In the genomic region with DNA sequence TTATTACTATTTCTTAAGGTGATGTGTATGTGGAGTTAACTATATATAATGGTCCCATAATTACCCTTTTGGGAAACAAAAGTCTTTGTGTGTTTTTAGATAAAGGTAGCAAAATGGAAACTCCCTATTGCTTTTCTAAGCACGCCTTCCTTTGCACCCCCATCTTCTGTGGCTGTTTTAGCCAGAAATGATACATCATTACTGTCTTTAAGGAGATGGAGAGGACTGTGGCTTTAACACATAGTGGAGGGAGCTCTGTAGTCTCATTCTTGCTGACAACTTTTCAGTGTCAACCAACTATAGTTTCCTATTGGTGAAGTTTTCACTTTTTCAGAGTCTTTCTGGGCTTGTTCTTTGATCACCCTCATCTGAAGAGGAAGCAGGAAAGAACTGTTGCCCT, we compare ENCODE assay signal across 11 cellular contexts. TPM values are rescaled to one million over a fixed set of nuclear protein-coding genes. Genes with fewer than 3 reads are reported as not detected.
A peak's percentile ranks its signal among the peaks of the same experiment; 100 is the strongest.
DNase-seq lines count a peak whose midpoint lies in the region; ATAC-seq and FAIRE-seq lines count a peak whose summit lies in the region.
"Had no signal": no experiment of that assay in that cellular context is flagged by ENCODE, and none has a peak within 500 bp of the region (broad histone marks: within the 10 kb centered on the region; RNA-seq: fewer than 3 reads in every experiment).

No MANE protein-coding gene starts in this region.

- H3K27ac ChIP-seq in naive thymus-derived CD4-positive, alpha-beta T cell (ENCODE audit: low read depth, low read length) = peak overlapping the region; percentile 58

- no peak for FAIRE-seq in urothelium cell line (lab: Jason Lieb, UNC)

- H3K27ac Mint-ChIP-seq in activated CD4-positive, alpha-beta T cell treated with anti-CD3 and anti-CD28 coated beads, Interleukin-2, amount 10 ng/mL, durations not matched to agents 24 days and 14 days = peak overlapping the region; percentile 93
- peak overlapping the region; percentile 89 for H3K27ac Mint-ChIP-seq in T-helper 17 cell
- H3K27ac Mint-ChIP-seq in naive thymus-derived CD4-positive, alpha-beta T cell = peak overlapping the region; percentile 87 to 93 (median 90)

- POLR2A ChIA-PET in naive thymus-derived CD4-positive, alpha-beta T cell (lab: Charles Lee) = interaction anchor here (0.5 kb wide), 1 partner anchor 1495 kb away, joined by 3 read pairs; no protein-coding TSS in a partner anchor

- no peaks in the 10 kb centered on the region for H3K27me3 Mint-ChIP-seq in activated CD4-positive, alpha-beta T cell treated with anti-CD3 and anti-CD28 coated beads, Interleukin-2, amount 10 ng/mL, durations not matched to agents 24 days and 14 days
- peaks cover 5% of the 10 kb centered on the region for H3K27me3 Mint-ChIP-seq in T-helper 17 cell
- H3K27me3 Mint-ChIP-seq in naive thymus-derived CD4-positive, alpha-beta T cell = no peaks in the 10 kb centered on the region

- H3K36me3 Mint-ChIP-seq in activated CD4-positive, alpha-beta T cell treated with anti-CD3 and anti-CD28 coated beads, Interleukin-2, amount 10 ng/mL, durations not matched to agents 24 days and 14 days (ENCODE audit: low read depth) = no peaks in the 10 kb centered on the region
- H3K36me3 Mint-ChIP-seq in T-helper 17 cell (ENCODE audit: low read depth) = peaks cover 2% of the 10 kb centered on the region
- no peaks in the 10 kb centered on the region for H3K36me3 Mint-ChIP-seq in naive thymus-derived CD4-positive, alpha-beta T cell

- peaks cover 35% of the 10 kb centered on the region for H3K4me1 Mint-ChIP-seq in activated CD4-positive, alpha-beta T cell treated with anti-CD3 and anti-CD28 coated beads, Interleukin-2, amount 10 ng/mL, durations not matched to agents 24 days and 14 days
- peaks cover 28% of the 10 kb centered on the region for H3K4me1 Mint-ChIP-seq in T-helper 17 cell
- peaks cover 22 to 48% (median 36%) of the 10 kb centered on the region in 7 donors for H3K4me1 Mint-ChIP-seq in naive thymus-derived CD4-positive, alpha-beta T cell

- H3K4me3 ChIP-seq in naive thymus-derived CD4-positive, alpha-beta T cell (ENCODE audit: low read length) = no peak overlapping the region

- H3K4me1 ChIP-seq in naive thymus-derived CD4-positive, alpha-beta T cell (ENCODE audit: control insufficient read depth in 2 of 2, insufficient read depth in 2 of 2, low read length in 2 of 2) = peaks cover 18 to 34% of the 10 kb centered on the region in 2 donors

- H3K27me3 ChIP-seq in naive thymus-derived CD4-positive, alpha-beta T cell (ENCODE audit: control insufficient read depth in 2 of 2, insufficient read depth in 2 of 2, low read length in 2 of 2) = no peaks in the 10 kb centered on the region

- DNase-seq in activated CD4-positive, alpha-beta T cell treated with anti-CD3 and anti-CD28 coated beads, Interleukin-2, amount 10 ng/mL, durations not matched to agents 24 days and 14 days = peak; percentile 73
- no peak for DNase-seq in activated CD4-positive, alpha-beta T cell treated with anti-CD3 and anti-CD28 coated beads, Interleukin-2, amount 50 U/mL, for 1 hour
- no peak for DNase-seq in T-helper 17 cell
- DNase-seq in naive thymus-derived CD4-positive, alpha-beta T cell = peak in 5 of 9 donors; percentile 13 to 28 (median 21)
- DNase-seq in DMS79 treated with DMSO at 0.1 percent for 48 hours (lab: John Stamatoyannopoulos, UW) = no peak
- DNase-seq in urothelium cell line (ENCODE audit: low spot score) = no peak
- DNase-seq: foreskin melanocyte had no signal

- no peaks in the 10 kb centered on the region for H3K36me3 ChIP-seq in naive thymus-derived CD4-positive, alpha-beta T cell (ENCODE audit: control insufficient read depth in 2 of 3, insufficient read depth in 3 of 3, low read length in 3 of 3)

- intact Hi-C loops in activated CD4-positive, alpha-beta T cell treated with anti-CD3 and anti-CD28 coated beads, Interleukin-2, amount 10 ng/mL, durations not matched to agents 24 days and 14 days (cut with micrococcal nuclease) = loop anchor here (1.0 to 10.0 kb wide), 5 partner anchors 19 to 573 kb away; a partner anchor contains a TSS
- intact Hi-C loops in naive thymus-derived CD4-positive, alpha-beta T cell (cut with micrococcal nuclease) = loop anchor here (1.0 to 10.0 kb wide), 4 partner anchors 16 to 1043 kb away; a partner anchor contains a TSS

- peak overlapping the region; percentile 63 for H3K4me3 Mint-ChIP-seq in activated CD4-positive, alpha-beta T cell treated with anti-CD3 and anti-CD28 coated beads, Interleukin-2, amount 10 ng/mL, durations not matched to agents 24 days and 14 days
- H3K4me3 Mint-ChIP-seq in T-helper 17 cell = peak overlapping the region; percentile 58
- H3K4me3 Mint-ChIP-seq in naive thymus-derived CD4-positive, alpha-beta T cell = peak overlapping the region in 8 of 10 donors; percentile 21 to 75 (median 55)

- CTCF ChIA-PET in naive thymus-derived CD4-positive, alpha-beta T cell (lab: Charles Lee) = interaction anchor here (1.7 to 6.1 kb wide), 2 partner anchors 32 to 264 kb away, joined by 5 to 130 read pairs; no protein-coding TSS in a partner anchor

- H3K9me3 ChIP-seq in T-helper 17 cell (ENCODE audit: control insufficient read depth, low read length, poor library complexity, severe bottlenecking) = no peaks in the 10 kb centered on the region
- no peaks in the 10 kb centered on the region for H3K9me3 ChIP-seq in naive thymus-derived CD4-positive, alpha-beta T cell (ENCODE audit: control insufficient read depth in 2 of 3, low read length in 3 of 3)

- no peaks in the 10 kb centered on the region for H3K9me3 Mint-ChIP-seq in activated CD4-positive, alpha-beta T cell treated with anti-CD3 and anti-CD28 coated beads, Interleukin-2, amount 10 ng/mL, durations not matched to agents 24 days and 14 days
- no peaks in the 10 kb centered on the region for H3K9me3 Mint-ChIP-seq in naive thymus-derived CD4-positive, alpha-beta T cell

- ATAC-seq in GM19025 (IDR thresholded peaks at IDR 0.05; ENCODE audit: low read depth, unreplicated experiment) = peak; percentile 52
- peak; percentile 77 for ATAC-seq in T-helper 17 cell
- peak; percentile 68 for ATAC-seq in naive thymus-derived CD4-positive, alpha-beta T cell
- no peak for ATAC-seq in GM21723 (IDR thresholded peaks at IDR 0.05; ENCODE audit: unreplicated experiment)

RNA-seq across cellular contexts. Expression of a gene that starts 1.0 kb away (rescaled TPM):
- total RNA-seq in activated CD4-positive, alpha-beta T cell treated with anti-CD3 and anti-CD28 coated beads, Interleukin-2, amount 10 ng/mL, durations not matched to agents 24 days and 14 days = not detected in 2 replicates
- not detected for total RNA-seq in T-helper 17 cell
- total RNA-seq in naive thymus-derived CD4-positive, alpha-beta T cell = not detected
- under 1 TPM in 1 of 2 donors, not detected in 1; 0.19 TPM for polyA plus RNA-seq in naive thymus-derived CD4-positive, alpha-beta T cell
- total RNA-seq: dermis blood vessel endothelial cell, osteoblast had no signal

RNA-seq across cellular contexts. Expression of a gene that starts 16.5 kb away (rescaled TPM):
- total RNA-seq in activated CD4-positive, alpha-beta T cell treated with anti-CD3 and anti-CD28 coated beads, Interleukin-2, amount 10 ng/mL, durations not matched to agents 24 days and 14 days = 144 and 149 TPM in 2 replicates
- 10 to 100 TPM; 62.1 to 69.4 TPM for total RNA-seq in T-helper 17 cell
- total RNA-seq in naive thymus-derived CD4-positive, alpha-beta T cell = 100 to 1,000 TPM in 3 of 5 experiments, 10 to 100 TPM in 2; 49.9 to 252 (median 105) TPM
- polyA plus RNA-seq in naive thymus-derived CD4-positive, alpha-beta T cell = 100 to 1,000 TPM; 225 to 525 TPM

Comparison
In these comparisons a context has a peak if more than half of its experiments do, and no peak if none do; other contexts are left out.
1. DNase-seq: peak in activated CD4-positive, alpha-beta T cell treated with anti-CD3 and anti-CD28 coated beads, Interleukin-2, amount 10 ng/mL, durations not matched to agents 24 days and 14 days (single experiment) and naive thymus-derived CD4-positive, alpha-beta T cell (5 of 9); none in activated CD4-positive, alpha-beta T cell treated with anti-CD3 and anti-CD28 coated beads, Interleukin-2, amount 50 U/mL, for 1 hour (single experiment), T-helper 17 cell (0 of 3), DMS79 treated with DMSO at 0.1 percent for 48 hours (single experiment) and urothelium cell line (single experiment).
2. Peak in every context shown above with its lines, with median percentiles within 50 percentile points of each other: H3K27ac Mint-ChIP-seq and H3K4me3 Mint-ChIP-seq.